In genomic region chr16:83482545-83483162, GRCh38 we compare ENCODE assay signal across 19 cellular contexts.
"Had no signal": no experiment of that assay in that cellular context is flagged by ENCODE, and none has a peak within 500 bp of the region (broad histone marks: within the 10 kb centered on the region; RNA-seq: fewer than 3 reads in every experiment).

No MANE protein-coding gene starts in this region.

- H3K4me3 ChIP-seq: colonic mucosa, esophagus squamous epithelium, left lung, lung, pancreas, sigmoid colon, skin epidermis had no signal

- FAIRE-seq: islet of Langerhans, pancreas had no signal

- DNase-seq: cerebellar nuclear complex; colonic mucosa; dermis blood vessel endothelial cell; esophagus squamous epithelium; foreskin keratinocyte; head of caudate nucleus; hypothalamus; left lung; mesenchymal stem cell; naive B cell; occipital lobe; pancreas; sigmoid colon; stimulated activated CD4-positive, alpha-beta T cell treated with anti-CD3 and anti-CD28 coated beads, Interleukin-2, amount 100 ng/mL, for 24 hours; stimulated activated naive CD4-positive, alpha-beta T cell treated with Interleukin-2 at 50 U/mL for 16 hours; trophoblast cell had no signal

- H3K36me3 ChIP-seq: colonic mucosa, esophagus squamous epithelium, left lung, pancreas, sigmoid colon had no signal

- H3K27me3 ChIP-seq: colonic mucosa, esophagus squamous epithelium, foreskin keratinocyte, left lung, pancreas, sigmoid colon had no signal

- ATAC-seq: foreskin keratinocyte, left lung, pancreas had no signal

- H3K27ac ChIP-seq: colonic mucosa, esophagus squamous epithelium, foreskin keratinocyte, left lung, pancreas, sigmoid colon, skin epidermis had no signal

- H3K9me3 ChIP-seq: colonic mucosa, esophagus squamous epithelium, left lung, pancreas, sigmoid colon had no signal

- H3K4me1 ChIP-seq: colonic mucosa, esophagus squamous epithelium, foreskin keratinocyte, left lung, pancreas had no signal
